Comparison of ENCODE assay signal across 9 cellular contexts in genomic region chr6:104940238-104940880, GRCh38. TPM values are rescaled to one million over a fixed set of nuclear protein-coding genes. Genes with fewer than 3 reads are reported as not detected.
A peak's percentile ranks its signal among the peaks of the same experiment; 100 is the strongest.
DNase-seq lines count a peak whose midpoint lies in the region; ATAC-seq lines count a peak whose summit lies in the region.
"Had no signal": no experiment of that assay in that cellular context is flagged by ENCODE, and none has a peak within 500 bp of the region (broad histone marks: within the 10 kb centered on the region; RNA-seq: fewer than 3 reads in every experiment).

No MANE protein-coding gene starts in this region.

- H3K27ac Mint-ChIP-seq in activated naive CD4-positive, alpha-beta T cell treated with anti-CD3 and anti-CD28 coated beads for 36 hours = no peak overlapping the region
- no peak overlapping the region for H3K27ac Mint-ChIP-seq in dendritic cell treated with granulocyte-macrophage colony-stimulating factor and Interleukin-4, amounts not matched to agents 40 ng/mL and 50 ng/mL, for 4 days
- H3K27ac Mint-ChIP-seq in stimulated activated effector memory CD8-positive, alpha-beta T cell treated with anti-CD3 and anti-CD28 coated beads, Interleukin-12 subunit alpha, Interleukin-12 subunit beta, amount 100 ng/mL, for 72 hours = no peak overlapping the region

- H3K4me1 Mint-ChIP-seq in activated naive CD4-positive, alpha-beta T cell treated with anti-CD3 and anti-CD28 coated beads for 36 hours (ENCODE audit: low read depth) = peaks cover 5% of the 10 kb centered on the region
- H3K4me1 Mint-ChIP-seq in dendritic cell treated with granulocyte-macrophage colony-stimulating factor and Interleukin-4, amounts not matched to agents 40 ng/mL and 50 ng/mL, for 4 days (ENCODE audit: low read depth) = peaks cover 12% of the 10 kb centered on the region
- no peaks in the 10 kb centered on the region for H3K4me1 Mint-ChIP-seq in stimulated activated effector memory CD8-positive, alpha-beta T cell treated with anti-CD3 and anti-CD28 coated beads, Interleukin-12 subunit alpha, Interleukin-12 subunit beta, amount 100 ng/mL, for 72 hours

- H3K9me3 Mint-ChIP-seq in activated naive CD4-positive, alpha-beta T cell treated with anti-CD3 and anti-CD28 coated beads for 36 hours = no peaks in the 10 kb centered on the region
- no peaks in the 10 kb centered on the region for H3K9me3 Mint-ChIP-seq in dendritic cell treated with granulocyte-macrophage colony-stimulating factor and Interleukin-4, amounts not matched to agents 40 ng/mL and 50 ng/mL, for 4 days
- no peaks in the 10 kb centered on the region for H3K9me3 Mint-ChIP-seq in stimulated activated effector memory CD8-positive, alpha-beta T cell treated with anti-CD3 and anti-CD28 coated beads, Interleukin-12 subunit alpha, Interleukin-12 subunit beta, amount 100 ng/mL, for 72 hours

- DNase-seq in activated naive CD4-positive, alpha-beta T cell treated with anti-CD3 and anti-CD28 coated beads for 36 hours = no peak
- DNase-seq in activated naive CD4-positive, alpha-beta T cell (lab: John Stamatoyannopoulos, UW) = no peak
- DNase-seq in left kidney (ENCODE audit: low read depth, low spot score) (peak; percentile 65), NCI-H2107 (lab: John Stamatoyannopoulos, UW) (no peak), germinal center (ENCODE audit: low spot score) (no peak)
- DNase-seq in stimulated activated effector memory CD8-positive, alpha-beta T cell treated with anti-CD3 and anti-CD28 coated beads, Interleukin-12 subunit alpha, Interleukin-12 subunit beta, amount 100 ng/mL, for 72 hours (ENCODE audit: low spot score in 2 of 2) = no peak

- H3K36me3 Mint-ChIP-seq in activated naive CD4-positive, alpha-beta T cell treated with anti-CD3 and anti-CD28 coated beads for 36 hours (ENCODE audit: low read depth) = peaks cover 3% of the 10 kb centered on the region
- no peaks in the 10 kb centered on the region for H3K36me3 Mint-ChIP-seq in dendritic cell treated with granulocyte-macrophage colony-stimulating factor and Interleukin-4, amounts not matched to agents 40 ng/mL and 50 ng/mL, for 4 days (ENCODE audit: low read depth)
- no peaks in the 10 kb centered on the region for H3K36me3 Mint-ChIP-seq in stimulated activated effector memory CD8-positive, alpha-beta T cell treated with anti-CD3 and anti-CD28 coated beads, Interleukin-12 subunit alpha, Interleukin-12 subunit beta, amount 100 ng/mL, for 72 hours

- peak overlapping the region; percentile 42 for H3K4me3 Mint-ChIP-seq in activated naive CD4-positive, alpha-beta T cell treated with anti-CD3 and anti-CD28 coated beads for 36 hours
- peak overlapping the region; percentile 69 for H3K4me3 Mint-ChIP-seq in dendritic cell treated with granulocyte-macrophage colony-stimulating factor and Interleukin-4, amounts not matched to agents 40 ng/mL and 50 ng/mL, for 4 days
- peak overlapping the region; percentile 54 for H3K4me3 Mint-ChIP-seq in stimulated activated effector memory CD8-positive, alpha-beta T cell treated with anti-CD3 and anti-CD28 coated beads, Interleukin-12 subunit alpha, Interleukin-12 subunit beta, amount 100 ng/mL, for 72 hours

- H3K27me3 Mint-ChIP-seq in activated naive CD4-positive, alpha-beta T cell treated with anti-CD3 and anti-CD28 coated beads for 36 hours (ENCODE audit: low read depth) = peaks cover 45% of the 10 kb centered on the region
- peaks cover 42% of the 10 kb centered on the region for H3K27me3 Mint-ChIP-seq in dendritic cell treated with granulocyte-macrophage colony-stimulating factor and Interleukin-4, amounts not matched to agents 40 ng/mL and 50 ng/mL, for 4 days

- intact Hi-C loops in activated naive CD4-positive, alpha-beta T cell treated with anti-CD3 and anti-CD28 coated beads for 36 hours (cut with micrococcal nuclease) = loop anchor here (2.0 kb wide), 1 partner anchor 258 kb away; no protein-coding TSS in a partner anchor
- intact Hi-C loops in dendritic cell treated with granulocyte-macrophage colony-stimulating factor and Interleukin-4, amounts not matched to agents 40 ng/mL and 50 ng/mL, for 4 days (cut with micrococcal nuclease) = loop anchor here (5.0 kb wide), 1 partner anchor 137 kb away; no protein-coding TSS in a partner anchor

- CTCF ChIA-PET in activated naive CD4-positive, alpha-beta T cell treated with anti-CD3 and anti-CD28 coated beads for 36 hours (lab: Charles Lee) = interaction anchor here (0.9 kb wide), 1 partner anchor 137 kb away, joined by 3 read pairs; no protein-coding TSS in a partner anchor

- no peak for ATAC-seq in stimulated activated effector memory CD8-positive, alpha-beta T cell treated with anti-CD3 and anti-CD28 coated beads, Interleukin-12 subunit alpha, Interleukin-12 subunit beta, amount 100 ng/mL, for 72 hours
- no peak for ATAC-seq in GM21447 (IDR thresholded peaks at IDR 0.05; ENCODE audit: unreplicated experiment)
- ATAC-seq: esophagus mucosa had no signal

RNA-seq across cellular contexts. Expression of gene LIN28B, which starts 16.5 kb away (rescaled TPM):
- not detected for total RNA-seq in activated naive CD4-positive, alpha-beta T cell treated with anti-CD3 and anti-CD28 coated beads for 36 hours
- total RNA-seq: esophagus mucosa had no signal
